16 cellular contexts compared by ENCODE assay signal in genomic region chr2:40200516-40200915, GRCh38.
DNase-seq lines count a peak whose midpoint lies in the region; ATAC-seq, FAIRE-seq and TF ChIP-seq lines count a peak whose summit lies in the region.
"Had no signal": no experiment of that assay in that cellular context is flagged by ENCODE, and none has a peak within 500 bp of the region (broad histone marks: within the 10 kb centered on the region; RNA-seq: fewer than 3 reads in every experiment).

No MANE protein-coding gene starts in this region.

- H3K4me3 ChIP-seq in AG10803 (ENCODE audit: low read length) = no peak overlapping the region
- H3K4me3 ChIP-seq in GM23248 = no peak overlapping the region
- no peak overlapping the region for H3K4me3 ChIP-seq in trophoblast cell (ENCODE audit: low read depth, low read length)

- H3K4ac ChIP-seq in trophoblast cell (ENCODE audit: low read depth, low read length) = no peak overlapping the region

- H3K27me3 ChIP-seq in GM23248 (replicated peaks; ENCODE audit: insufficient read depth) = no peaks in the 10 kb centered on the region
- no peaks in the 10 kb centered on the region for H3K27me3 ChIP-seq in trophoblast cell (ENCODE audit: insufficient read depth, low read length)

- peak overlapping the region; percentile 71 for H3K27ac ChIP-seq in GM23248
- H3K27ac ChIP-seq in trophoblast cell (ENCODE audit: low read depth, low read length) = peak overlapping the region; percentile 25

- H3K4me1 ChIP-seq in GM23248 (ENCODE audit: insufficient read depth) (peaks cover 52% of the 10 kb centered on the region), trophoblast cell (ENCODE audit: control insufficient read depth in 1 of 2, insufficient read depth in 2 of 2, low read length in 2 of 2) (peaks cover 0 to 5% of the 10 kb centered on the region in 2 experiments)

- no peak overlapping the region for H3K23ac ChIP-seq in trophoblast cell (ENCODE audit: low read length)

- peak; percentile 85 for FAIRE-seq in endometrium (lab: Jason Lieb, UNC)

- peaks cover 39% of the 10 kb centered on the region for H3F3A ChIP-seq in GM23248 (ENCODE audit: insufficient read depth)

- in situ Hi-C loops in GM23248 (cut with MboI) = no loop called here
- in situ Hi-C loops in G401 (cut with HindIII; ENCODE audit: low sequenced_read_pairs) = no loop called here

- H3K36me3 ChIP-seq in GM23248 (ENCODE audit: low read depth) (no peaks in the 10 kb centered on the region; the same call in 1 of the 2 replicates), trophoblast cell (ENCODE audit: control insufficient read depth in 1 of 2, insufficient read depth in 2 of 2, low read length in 2 of 2) (no peaks in the 10 kb centered on the region)

- H4K8ac ChIP-seq in trophoblast cell (ENCODE audit: low read depth, low read length) = no peak overlapping the region

- whole genome bisulfite sequencing in GM23248 (ENCODE audit: low coverage in 1 of 2, low lambda C conversion rate in 2 of 2, missing lambda C conversion rate in 2 of 2), 2 experiments = 0 to 1% methylated on average over 2 of the region's 2 CpGs
- no CpG with 5 or more reads among the region's 2 CpGs for WGBS in trophoblast cell (ENCODE audit: extremely low coverage, insufficient coverage, insufficient read length)

- peak overlapping the region; percentile 64 for H3K14ac ChIP-seq in trophoblast cell (ENCODE audit: low read length)

- no peaks in the 10 kb centered on the region for H3K9me2 ChIP-seq in GM23248 (ENCODE audit: insufficient read depth)

- H4K91ac ChIP-seq in trophoblast cell (ENCODE audit: low read depth, low read length) = no peak overlapping the region

- H3K79me1 ChIP-seq in trophoblast cell (ENCODE audit: low read length) = peaks cover 14% of the 10 kb centered on the region

- H3K9ac ChIP-seq in GM23248 (no peak overlapping the region), trophoblast cell (ENCODE audit: low read length) (no peak overlapping the region)

- peak overlapping the region; percentile 30 for H2BK12ac ChIP-seq in trophoblast cell (ENCODE audit: low read length)

- H3K9me3 ChIP-seq in GM23248 (ENCODE audit: low read depth) = no peaks in the 10 kb centered on the region
- no peaks in the 10 kb centered on the region for H3K9me3 ChIP-seq in trophoblast cell (ENCODE audit: insufficient read depth, low read depth, low read length)

- H2AFZ ChIP-seq in GM23248 (no peak overlapping the region), trophoblast cell (ENCODE audit: insufficient read depth, low read length, poor library complexity) (no peak overlapping the region)

- no peak overlapping the region for H3K18ac ChIP-seq in trophoblast cell (ENCODE audit: low read length)

- no peaks in the 10 kb centered on the region for H4K20me1 ChIP-seq in GM23248 (ENCODE audit: insufficient read depth)

- no peaks in the 10 kb centered on the region for H3K79me2 ChIP-seq in GM23248 (ENCODE audit: insufficient read depth)
- no peaks in the 10 kb centered on the region for H3K79me2 ChIP-seq in trophoblast cell (ENCODE audit: control insufficient read depth, insufficient read depth, low read length, poor library complexity)

- H3K4me2 ChIP-seq in GM23248 (ENCODE audit: unreplicated experiment) (peak overlapping the region; percentile 46), trophoblast cell (ENCODE audit: low read length) (no peak overlapping the region)

- no peak overlapping the region for H4K12ac ChIP-seq in trophoblast cell (ENCODE audit: low read depth, low read length)

- DNase-seq in AG10803 (ENCODE audit: low read depth) (peak; percentile 76), GM23248 (peak; percentile 75), trophoblast cell (no peak), NCI-H526 (lab: John Stamatoyannopoulos, UW) (no peak), G401 (ENCODE audit: low spot score) (no peak)
- DNase-seq in stimulated activated CD4-positive, alpha-beta T cell treated with anti-CD3 and anti-CD28 coated beads, Interleukin-12 subunit alpha, Interleukin-12 subunit beta, amount 100 ng/mL, for 4 hours = no peak
- DNase-seq: Calu3; CD4-positive, alpha-beta T cell; DMS79; NCI-H1417 treated with DMSO at 0.1 percent for 48 hours; NCI-H2029; NCI-H2171 treated with DMSO at 0.1 percent for 48 hours; NCI-H82 had no signal

- peak overlapping the region; percentile 35 for H2AK5ac ChIP-seq in trophoblast cell (ENCODE audit: low read length)

- ATAC-seq in HG03571 (IDR thresholded peaks at IDR 0.05; ENCODE audit: unreplicated experiment) = no peak
- ATAC-seq: Right ventricle myocardium inferior had no signal

- peak overlapping the region; percentile 24 for H2BK120ac ChIP-seq in trophoblast cell (ENCODE audit: insufficient read depth, low read length, poor library complexity)

- TF ChIP-seq CTCF in AG10803 (conservative IDR thresholded peaks at IDR 0.05; ENCODE audit: low read length) = no peak

- H2BK5ac ChIP-seq in trophoblast cell (ENCODE audit: low read depth, low read length, poor library complexity) = no peak overlapping the region

Comparison
In these comparisons a context has a peak if more than half of its experiments do, and no peak if none do; other contexts are left out.
1. DNase-seq: peak in AG10803 (single experiment) and GM23248 (single experiment); none in trophoblast cell (0 of 2), NCI-H526 (0 of 2), G401 (single experiment) and stimulated activated CD4-positive, alpha-beta T cell treated with anti-CD3 and anti-CD28 coated beads, Interleukin-12 subunit alpha, Interleukin-12 subunit beta, amount 100 ng/mL, for 4 hours (single experiment).